In the genomic region with DNA sequence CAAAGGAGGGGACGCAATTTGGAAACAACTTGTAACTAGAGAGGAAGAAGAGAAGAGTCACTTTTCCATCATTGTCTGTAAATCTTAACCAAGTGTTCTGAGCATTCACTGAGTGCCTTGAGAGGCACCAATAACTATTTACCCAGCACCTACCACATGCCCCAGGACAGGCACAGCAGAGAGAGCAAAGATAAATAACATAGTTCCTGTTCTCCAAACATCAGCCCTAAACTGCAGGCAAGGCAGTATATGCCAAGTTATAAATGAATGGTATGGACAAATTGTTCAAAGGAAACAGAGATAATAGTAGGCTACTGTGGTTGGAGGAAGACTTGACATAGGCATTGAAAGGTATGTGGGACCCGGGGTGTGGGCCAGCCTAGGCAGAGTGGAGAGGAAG, we compare ENCODE assay signal across 1 cellular context.
TF ChIP-seq lines count a peak whose summit lies in the region.

No MANE protein-coding gene starts in this region.

TF ChIP-seq in WTC11, 78 proteins besides CTCF, POLR2A, EP300 and RAD21:
- TF ChIP-seq NR1H2 (CRISPR knock-in tag; IDR thresholded peaks at IDR 0.05), result no peak
- no peak for TF ChIP-seq PRRX2 (CRISPR knock-in tag; IDR thresholded peaks at IDR 0.05)
- TF ChIP-seq, protein P1, sequence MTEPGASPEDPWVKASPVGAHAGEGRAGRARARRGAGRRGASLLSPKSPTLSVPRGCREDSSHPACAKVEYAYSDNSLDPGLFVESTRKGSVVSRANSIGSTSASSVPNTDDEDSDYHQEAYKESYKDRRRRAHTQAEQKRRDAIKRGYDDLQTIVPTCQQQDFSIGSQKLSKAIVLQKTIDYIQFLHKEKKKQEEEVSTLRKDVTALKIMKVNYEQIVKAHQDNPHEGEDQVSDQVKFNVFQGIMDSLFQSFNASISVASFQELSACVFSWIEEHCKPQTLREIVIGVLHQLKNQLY (CRISPR knock-in tag; IDR thresholded peaks at IDR 0.05), result no peak
- no peak for TF ChIP-seq NR2C2 (CRISPR knock-in tag; IDR thresholded peaks at IDR 0.05)
- TF ChIP-seq, protein P2, sequence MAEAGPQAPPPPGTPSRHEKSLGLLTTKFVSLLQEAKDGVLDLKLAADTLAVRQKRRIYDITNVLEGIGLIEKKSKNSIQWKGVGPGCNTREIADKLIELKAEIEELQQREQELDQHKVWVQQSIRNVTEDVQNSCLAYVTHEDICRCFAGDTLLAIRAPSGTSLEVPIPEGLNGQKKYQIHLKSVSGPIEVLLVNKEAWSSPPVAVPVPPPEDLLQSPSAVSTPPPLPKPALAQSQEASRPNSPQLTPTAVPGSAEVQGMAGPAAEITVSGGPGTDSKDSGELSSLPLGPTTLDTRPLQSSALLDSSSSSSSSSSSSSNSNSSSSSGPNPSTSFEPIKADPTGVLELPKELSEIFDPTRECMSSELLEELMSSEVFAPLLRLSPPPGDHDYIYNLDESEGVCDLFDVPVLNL (CRISPR knock-in tag; IDR thresholded peaks at IDR 0.05; ENCODE audit: borderline replicate concordance, low read depth), result no peak
- TF ChIP-seq, protein P3, sequence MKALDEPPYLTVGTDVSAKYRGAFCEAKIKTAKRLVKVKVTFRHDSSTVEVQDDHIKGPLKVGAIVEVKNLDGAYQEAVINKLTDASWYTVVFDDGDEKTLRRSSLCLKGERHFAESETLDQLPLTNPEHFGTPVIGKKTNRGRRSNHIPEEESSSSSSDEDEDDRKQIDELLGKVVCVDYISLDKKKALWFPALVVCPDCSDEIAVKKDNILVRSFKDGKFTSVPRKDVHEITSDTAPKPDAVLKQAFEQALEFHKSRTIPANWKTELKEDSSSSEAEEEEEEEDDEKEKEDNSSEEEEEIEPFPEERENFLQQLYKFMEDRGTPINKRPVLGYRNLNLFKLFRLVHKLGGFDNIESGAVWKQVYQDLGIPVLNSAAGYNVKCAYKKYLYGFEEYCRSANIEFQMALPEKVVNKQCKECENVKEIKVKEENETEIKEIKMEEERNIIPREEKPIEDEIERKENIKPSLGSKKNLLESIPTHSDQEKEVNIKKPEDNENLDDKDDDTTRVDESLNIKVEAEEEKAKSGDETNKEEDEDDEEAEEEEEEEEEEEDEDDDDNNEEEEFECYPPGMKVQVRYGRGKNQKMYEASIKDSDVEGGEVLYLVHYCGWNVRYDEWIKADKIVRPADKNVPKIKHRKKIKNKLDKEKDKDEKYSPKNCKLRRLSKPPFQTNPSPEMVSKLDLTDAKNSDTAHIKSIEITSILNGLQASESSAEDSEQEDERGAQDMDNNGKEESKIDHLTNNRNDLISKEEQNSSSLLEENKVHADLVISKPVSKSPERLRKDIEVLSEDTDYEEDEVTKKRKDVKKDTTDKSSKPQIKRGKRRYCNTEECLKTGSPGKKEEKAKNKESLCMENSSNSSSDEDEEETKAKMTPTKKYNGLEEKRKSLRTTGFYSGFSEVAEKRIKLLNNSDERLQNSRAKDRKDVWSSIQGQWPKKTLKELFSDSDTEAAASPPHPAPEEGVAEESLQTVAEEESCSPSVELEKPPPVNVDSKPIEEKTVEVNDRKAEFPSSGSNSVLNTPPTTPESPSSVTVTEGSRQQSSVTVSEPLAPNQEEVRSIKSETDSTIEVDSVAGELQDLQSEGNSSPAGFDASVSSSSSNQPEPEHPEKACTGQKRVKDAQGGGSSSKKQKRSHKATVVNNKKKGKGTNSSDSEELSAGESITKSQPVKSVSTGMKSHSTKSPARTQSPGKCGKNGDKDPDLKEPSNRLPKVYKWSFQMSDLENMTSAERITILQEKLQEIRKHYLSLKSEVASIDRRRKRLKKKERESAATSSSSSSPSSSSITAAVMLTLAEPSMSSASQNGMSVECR (CRISPR knock-in tag; IDR thresholded peaks at IDR 0.05; ENCODE audit: borderline replicate concordance), result no peak
- TF ChIP-seq, protein P4, sequence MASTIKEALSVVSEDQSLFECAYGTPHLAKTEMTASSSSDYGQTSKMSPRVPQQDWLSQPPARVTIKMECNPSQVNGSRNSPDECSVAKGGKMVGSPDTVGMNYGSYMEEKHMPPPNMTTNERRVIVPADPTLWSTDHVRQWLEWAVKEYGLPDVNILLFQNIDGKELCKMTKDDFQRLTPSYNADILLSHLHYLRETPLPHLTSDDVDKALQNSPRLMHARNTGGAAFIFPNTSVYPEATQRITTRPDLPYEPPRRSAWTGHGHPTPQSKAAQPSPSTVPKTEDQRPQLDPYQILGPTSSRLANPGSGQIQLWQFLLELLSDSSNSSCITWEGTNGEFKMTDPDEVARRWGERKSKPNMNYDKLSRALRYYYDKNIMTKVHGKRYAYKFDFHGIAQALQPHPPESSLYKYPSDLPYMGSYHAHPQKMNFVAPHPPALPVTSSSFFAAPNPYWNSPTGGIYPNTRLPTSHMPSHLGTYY (CRISPR knock-in tag; IDR thresholded peaks at IDR 0.05), result no peak
- no peak for TF ChIP-seq TP53 (CRISPR knock-in tag; IDR thresholded peaks at IDR 0.05)
- no peak for TF ChIP-seq NFATC4 (CRISPR knock-in tag; IDR thresholded peaks at IDR 0.05)
- no peak for TF ChIP-seq HMGA2 (CRISPR knock-in tag; IDR thresholded peaks at IDR 0.05)
- no peak for TF ChIP-seq JAZF1 (CRISPR knock-in tag; IDR thresholded peaks at IDR 0.05)
- TF ChIP-seq, protein P5, sequence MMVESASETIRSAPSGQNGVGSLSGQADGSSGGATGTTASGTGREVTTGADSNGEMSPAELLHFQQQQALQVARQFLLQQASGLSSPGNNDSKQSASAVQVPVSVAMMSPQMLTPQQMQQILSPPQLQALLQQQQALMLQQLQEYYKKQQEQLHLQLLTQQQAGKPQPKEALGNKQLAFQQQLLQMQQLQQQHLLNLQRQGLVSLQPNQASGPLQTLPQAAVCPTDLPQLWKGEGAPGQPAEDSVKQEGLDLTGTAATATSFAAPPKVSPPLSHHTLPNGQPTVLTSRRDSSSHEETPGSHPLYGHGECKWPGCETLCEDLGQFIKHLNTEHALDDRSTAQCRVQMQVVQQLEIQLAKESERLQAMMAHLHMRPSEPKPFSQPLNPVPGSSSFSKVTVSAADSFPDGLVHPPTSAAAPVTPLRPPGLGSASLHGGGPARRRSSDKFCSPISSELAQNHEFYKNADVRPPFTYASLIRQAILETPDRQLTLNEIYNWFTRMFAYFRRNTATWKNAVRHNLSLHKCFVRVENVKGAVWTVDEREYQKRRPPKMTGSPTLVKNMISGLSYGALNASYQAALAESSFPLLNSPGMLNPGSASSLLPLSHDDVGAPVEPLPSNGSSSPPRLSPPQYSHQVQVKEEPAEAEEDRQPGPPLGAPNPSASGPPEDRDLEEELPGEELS (CRISPR knock-in tag; IDR thresholded peaks at IDR 0.05), result no peak
- TF ChIP-seq ZNF671 (CRISPR knock-in tag; IDR thresholded peaks at IDR 0.05), result no peak
- TF ChIP-seq, protein P6, sequence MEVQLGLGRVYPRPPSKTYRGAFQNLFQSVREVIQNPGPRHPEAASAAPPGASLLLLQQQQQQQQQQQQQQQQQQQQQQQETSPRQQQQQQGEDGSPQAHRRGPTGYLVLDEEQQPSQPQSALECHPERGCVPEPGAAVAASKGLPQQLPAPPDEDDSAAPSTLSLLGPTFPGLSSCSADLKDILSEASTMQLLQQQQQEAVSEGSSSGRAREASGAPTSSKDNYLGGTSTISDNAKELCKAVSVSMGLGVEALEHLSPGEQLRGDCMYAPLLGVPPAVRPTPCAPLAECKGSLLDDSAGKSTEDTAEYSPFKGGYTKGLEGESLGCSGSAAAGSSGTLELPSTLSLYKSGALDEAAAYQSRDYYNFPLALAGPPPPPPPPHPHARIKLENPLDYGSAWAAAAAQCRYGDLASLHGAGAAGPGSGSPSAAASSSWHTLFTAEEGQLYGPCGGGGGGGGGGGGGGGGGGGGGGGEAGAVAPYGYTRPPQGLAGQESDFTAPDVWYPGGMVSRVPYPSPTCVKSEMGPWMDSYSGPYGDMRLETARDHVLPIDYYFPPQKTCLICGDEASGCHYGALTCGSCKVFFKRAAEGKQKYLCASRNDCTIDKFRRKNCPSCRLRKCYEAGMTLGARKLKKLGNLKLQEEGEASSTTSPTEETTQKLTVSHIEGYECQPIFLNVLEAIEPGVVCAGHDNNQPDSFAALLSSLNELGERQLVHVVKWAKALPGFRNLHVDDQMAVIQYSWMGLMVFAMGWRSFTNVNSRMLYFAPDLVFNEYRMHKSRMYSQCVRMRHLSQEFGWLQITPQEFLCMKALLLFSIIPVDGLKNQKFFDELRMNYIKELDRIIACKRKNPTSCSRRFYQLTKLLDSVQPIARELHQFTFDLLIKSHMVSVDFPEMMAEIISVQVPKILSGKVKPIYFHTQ (CRISPR knock-in tag; IDR thresholded peaks at IDR 0.05), result no peak
- TF ChIP-seq, protein P7, sequence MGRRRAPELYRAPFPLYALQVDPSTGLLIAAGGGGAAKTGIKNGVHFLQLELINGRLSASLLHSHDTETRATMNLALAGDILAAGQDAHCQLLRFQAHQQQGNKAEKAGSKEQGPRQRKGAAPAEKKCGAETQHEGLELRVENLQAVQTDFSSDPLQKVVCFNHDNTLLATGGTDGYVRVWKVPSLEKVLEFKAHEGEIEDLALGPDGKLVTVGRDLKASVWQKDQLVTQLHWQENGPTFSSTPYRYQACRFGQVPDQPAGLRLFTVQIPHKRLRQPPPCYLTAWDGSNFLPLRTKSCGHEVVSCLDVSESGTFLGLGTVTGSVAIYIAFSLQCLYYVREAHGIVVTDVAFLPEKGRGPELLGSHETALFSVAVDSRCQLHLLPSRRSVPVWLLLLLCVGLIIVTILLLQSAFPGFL (CRISPR knock-in tag; IDR thresholded peaks at IDR 0.05; ENCODE audit: borderline replicate concordance), result no peak
